Comparison of ENCODE assay signal across 29 cellular contexts in the genomic region with DNA sequence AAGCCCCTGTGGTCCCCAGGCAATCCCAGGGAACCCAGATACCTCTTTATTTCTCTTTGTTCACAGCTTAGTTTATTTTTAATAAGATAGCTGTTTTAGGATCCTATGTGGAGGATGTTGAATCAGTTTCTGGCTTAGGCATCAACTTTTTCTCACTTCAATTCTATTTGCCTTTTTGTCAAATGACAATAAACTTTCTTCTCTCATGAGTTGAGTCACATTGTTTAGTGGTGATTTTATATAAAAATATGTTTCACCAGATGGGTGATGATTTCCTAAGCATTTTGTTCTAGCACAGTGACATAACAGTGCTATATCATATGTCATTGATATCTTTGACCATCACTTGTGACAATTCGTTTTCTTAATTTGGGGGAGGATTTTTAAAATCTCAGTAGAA.
DNase-seq lines count a peak whose midpoint lies in the region; TF ChIP-seq lines count a peak whose summit lies in the region.
"Had no signal": no experiment of that assay in that cellular context is flagged by ENCODE, and none has a peak within 500 bp of the region (broad histone marks: within the 10 kb centered on the region; RNA-seq: fewer than 3 reads in every experiment).

No MANE protein-coding gene starts in this region.

- H3K4me3 ChIP-seq in ACC112 (ENCODE audit: low read depth, low read length) (no peak overlapping the region), esophagus squamous epithelium (no peak overlapping the region)
- H3K4me3 ChIP-seq: colonic mucosa, HAP-1, lung, Peyer's patch, right atrium auricular region, thoracic aorta had no signal

- intact Hi-C loops in esophagus squamous epithelium (cut with DNase I) = no loop called here

- TF ChIP-seq POLR2A in esophagus squamous epithelium (IDR thresholded peaks at IDR 0.05) = no peak

- H3K27ac ChIP-seq in ACC112 (ENCODE audit: low read depth, low read length) (peak overlapping the region; percentile 96), esophagus squamous epithelium (no peak overlapping the region)
- H3K27ac ChIP-seq: 22Rv1, colonic mucosa, Peyer's patch, right atrium auricular region, thoracic aorta had no signal

- no peak overlapping the region for H3K4me3 Mint-ChIP-seq in chondrocyte (ENCODE audit: unreplicated experiment)
- H3K4me3 Mint-ChIP-seq in progenitor cell of endocrine pancreas (ENCODE audit: low read depth) = no peak overlapping the region
- H3K4me3 Mint-ChIP-seq: activated CD8-positive, alpha-beta T cell treated with anti-CD3 and anti-CD28 coated beads, Interleukin-2, amount 10 ng/mL, durations not matched to agents 7 days and 5 days; activated naive CD4-positive, alpha-beta T cell treated with anti-CD3 and anti-CD28 coated beads, Interleukin-2, amount 50 U/mL, for 24 hours; activated T-helper 17 cell treated with anti-CD3 and anti-CD28 coated beads, Interleukin-2, amount 50 U/mL, for 72 hours; CD4-positive, alpha-beta memory T cell; natural killer cell treated with Interleukin-12 subunit alpha and Interleukin-12 subunit beta and Interleukin-15 and Interleukin-18, amount 100 ng/mL, for 72 hours; stimulated activated naive CD8-positive, alpha-beta T cell treated with anti-CD3 and anti-CD28 coated beads, Interleukin-15, Interleukin-2, amounts not matched to agents 100 ng/mL and 50 ng/mL, for 24 hours had no signal

- H3K4me1 ChIP-seq in ACC112 (ENCODE audit: control insufficient read depth, insufficient read depth, low read length, unreplicated experiment) = peaks cover 12% of the 10 kb centered on the region
- H3K4me1 ChIP-seq in esophagus squamous epithelium = no peaks in the 10 kb centered on the region
- H3K4me1 ChIP-seq: colonic mucosa, HAP-1, Peyer's patch, right atrium auricular region had no signal

- 0 out of 2 replicates have a peak, but pooled peaks cover 4% of the 10 kb centered on the region for H3K36me3 ChIP-seq in ACC112 (ENCODE audit: insufficient read depth, low read length)
- H3K36me3 ChIP-seq in esophagus squamous epithelium = no peaks in the 10 kb centered on the region
- H3K36me3 ChIP-seq: colonic mucosa, HAP-1, Peyer's patch, right atrium auricular region, thoracic aorta had no signal

- TF ChIP-seq CTCF in chondrocyte (IDR thresholded peaks at IDR 0.05) (no peak), esophagus squamous epithelium (IDR thresholded peaks at IDR 0.05) (no peak), progenitor cell of endocrine pancreas (IDR thresholded peaks at IDR 0.05; ENCODE audit: unreplicated experiment) (no peak)

- DNase-seq in GM04504 (ENCODE audit: low read depth) (peak; percentile 38), chondrocyte (ENCODE audit: low spot score) (no peak), iris pigment epithelial cell (ENCODE audit: low read depth) (peak; percentile 12), inferior parietal cortex (ENCODE audit: extremely low spot score) (no peak), esophagus squamous epithelium (lab: John Stamatoyannopoulos, UW) (no peak), progenitor cell of endocrine pancreas (ENCODE audit: low spot score, unreplicated experiment) (no peak), SIG-M5 (lab: John Stamatoyannopoulos, UW) (no peak)
- DNase-seq: activated CD8-positive, alpha-beta T cell treated with anti-CD3 and anti-CD28 coated beads, Interleukin-2, amount 10 ng/mL, durations not matched to agents 7 days and 5 days; anterior cingulate cortex; CD4-positive, alpha-beta memory T cell; colonic mucosa; effector CD8-positive, alpha-beta T cell; NCI-H1092; NCI-H1694; NCI-H446; NCI-H748 treated with DMSO at 0.1 percent for 48 hours; Peyer's patch; stimulated activated CD4-positive, alpha-beta T cell treated with anti-CD3 and anti-CD28 coated beads, Interleukin-2, amount 100 ng/mL, for 24 hours; T-helper 9 cell had no signal

- no peaks in the 10 kb centered on the region for H3K9me3 ChIP-seq in esophagus squamous epithelium
- H3K9me3 ChIP-seq: colonic mucosa, HAP-1, Peyer's patch, right atrium auricular region, thoracic aorta had no signal

- H2AFZ ChIP-seq in ACC112 (ENCODE audit: low read length, unreplicated experiment) = peak overlapping the region; percentile 56

- H3K27ac Mint-ChIP-seq in chondrocyte (ENCODE audit: unreplicated experiment) (peak overlapping the region; percentile 39), progenitor cell of endocrine pancreas (no peak overlapping the region)
- H3K27ac Mint-ChIP-seq: activated CD8-positive, alpha-beta T cell treated with anti-CD3 and anti-CD28 coated beads, Interleukin-2, amount 10 ng/mL, durations not matched to agents 7 days and 5 days; activated naive CD4-positive, alpha-beta T cell treated with anti-CD3 and anti-CD28 coated beads, Interleukin-2, amount 50 U/mL, for 24 hours; activated T-helper 17 cell treated with anti-CD3 and anti-CD28 coated beads, Interleukin-2, amount 50 U/mL, for 72 hours; CD4-positive, alpha-beta memory T cell; natural killer cell treated with Interleukin-12 subunit alpha and Interleukin-12 subunit beta and Interleukin-15 and Interleukin-18, amount 100 ng/mL, for 72 hours; stimulated activated naive CD8-positive, alpha-beta T cell treated with anti-CD3 and anti-CD28 coated beads, Interleukin-15, Interleukin-2, amounts not matched to agents 100 ng/mL and 50 ng/mL, for 24 hours had no signal

- H3K27me3 ChIP-seq in ACC112 (ENCODE audit: insufficient read depth, low read length) (no peaks in the 10 kb centered on the region), esophagus squamous epithelium (no peaks in the 10 kb centered on the region)
- H3K27me3 ChIP-seq: colonic mucosa, Peyer's patch, right atrium auricular region had no signal

- peaks cover 2% of the 10 kb centered on the region for H3K36me3 Mint-ChIP-seq in chondrocyte (ENCODE audit: low read depth)
- H3K36me3 Mint-ChIP-seq in progenitor cell of endocrine pancreas (ENCODE audit: insufficient read depth) = peaks cover 3% of the 10 kb centered on the region
- H3K36me3 Mint-ChIP-seq: activated naive CD4-positive, alpha-beta T cell treated with anti-CD3 and anti-CD28 coated beads, Interleukin-2, amount 50 U/mL, for 24 hours; natural killer cell treated with Interleukin-12 subunit alpha and Interleukin-12 subunit beta and Interleukin-15 and Interleukin-18, amount 100 ng/mL, for 72 hours had no signal

- H3K4me1 Mint-ChIP-seq in chondrocyte (ENCODE audit: low read depth) (peaks cover 7% of the 10 kb centered on the region), progenitor cell of endocrine pancreas (ENCODE audit: low read depth) (no peaks in the 10 kb centered on the region)
- H3K4me1 Mint-ChIP-seq: activated naive CD4-positive, alpha-beta T cell treated with anti-CD3 and anti-CD28 coated beads, Interleukin-2, amount 50 U/mL, for 24 hours; activated T-helper 17 cell treated with anti-CD3 and anti-CD28 coated beads, Interleukin-2, amount 50 U/mL, for 72 hours; CD4-positive, alpha-beta memory T cell had no signal

- WGBS in esophagus squamous epithelium, 2 donors = 78 to 79% methylated on average over 1 of the region's 1 CpG

- H3K27me3 Mint-ChIP-seq in chondrocyte (ENCODE audit: low read depth) (no peaks in the 10 kb centered on the region), progenitor cell of endocrine pancreas (no peaks in the 10 kb centered on the region)
- H3K27me3 Mint-ChIP-seq: activated naive CD4-positive, alpha-beta T cell treated with anti-CD3 and anti-CD28 coated beads, Interleukin-2, amount 50 U/mL, for 24 hours; activated T-helper 17 cell treated with anti-CD3 and anti-CD28 coated beads, Interleukin-2, amount 50 U/mL, for 72 hours; CD4-positive, alpha-beta memory T cell; natural killer cell treated with Interleukin-12 subunit alpha and Interleukin-12 subunit beta and Interleukin-15 and Interleukin-18, amount 100 ng/mL, for 72 hours; stimulated activated naive CD8-positive, alpha-beta T cell treated with anti-CD3 and anti-CD28 coated beads, Interleukin-15, Interleukin-2, amounts not matched to agents 100 ng/mL and 50 ng/mL, for 24 hours had no signal

- H3K79me2 ChIP-seq in ACC112 (ENCODE audit: control insufficient read depth, insufficient read depth, low read length, unreplicated experiment) = no peaks in the 10 kb centered on the region

- H3K9me3 Mint-ChIP-seq in chondrocyte (ENCODE audit: low read depth) (no peaks in the 10 kb centered on the region), progenitor cell of endocrine pancreas (ENCODE audit: low read depth) (no peaks in the 10 kb centered on the region)
- H3K9me3 Mint-ChIP-seq: activated naive CD4-positive, alpha-beta T cell treated with anti-CD3 and anti-CD28 coated beads, Interleukin-2, amount 50 U/mL, for 24 hours; activated T-helper 17 cell treated with anti-CD3 and anti-CD28 coated beads, Interleukin-2, amount 50 U/mL, for 72 hours; CD4-positive, alpha-beta memory T cell; natural killer cell treated with Interleukin-12 subunit alpha and Interleukin-12 subunit beta and Interleukin-15 and Interleukin-18, amount 100 ng/mL, for 72 hours; stimulated activated naive CD8-positive, alpha-beta T cell treated with anti-CD3 and anti-CD28 coated beads, Interleukin-15, Interleukin-2, amounts not matched to agents 100 ng/mL and 50 ng/mL, for 24 hours had no signal

Comparison
In these comparisons a context has a peak if more than half of its experiments do, and no peak if none do; other contexts are left out.
1. DNase-seq: peak in GM04504 (single experiment) and iris pigment epithelial cell (single experiment); none in chondrocyte (single experiment), inferior parietal cortex (single experiment), esophagus squamous epithelium (single experiment), progenitor cell of endocrine pancreas (single experiment) and SIG-M5 (single experiment).